Comparison of ENCODE assay signal across 8 cellular contexts in genomic region chr19:18558202-18558555, GRCh38. TPM values are rescaled to one million over a fixed set of nuclear protein-coding genes. Genes with fewer than 3 reads are reported as not detected.
DNase-seq lines count a peak whose midpoint lies in the region; ATAC-seq and TF ChIP-seq lines count a peak whose summit lies in the region.

No MANE protein-coding gene starts in this region.

- H3K4me3 Mint-ChIP-seq in activated T-cell treated with anti-CD3 and anti-CD28 coated beads, Interleukin-2, amount 50 U/mL, for 24 hours = peak overlapping the region; percentile 85
- peak overlapping the region; percentile 90 for H3K4me3 Mint-ChIP-seq in activated naive CD8-positive, alpha-beta T cell treated with anti-CD3 and anti-CD28 coated beads, Interleukin-2, amount 50 U/mL, for 24 hours

- no peak for ATAC-seq in activated naive CD8-positive, alpha-beta T cell treated with anti-CD3 and anti-CD28 coated beads, Interleukin-2, amount 50 U/mL, for 24 hours
- ATAC-seq in left colon (peak; percentile 16), thoracic aorta (ENCODE audit: insufficient number of reproducible peaks, low FRiP score, low read depth) (no peak), HG02678 (IDR thresholded peaks at IDR 0.05; ENCODE audit: unreplicated experiment) (no peak), GM19351 (IDR thresholded peaks at IDR 0.05; ENCODE audit: unreplicated experiment) (no peak)

- peak overlapping the region; percentile 91 for H3K4me3 ChIP-seq in thoracic aorta

- TF ChIP-seq CTCF in thoracic aorta (IDR thresholded peaks at IDR 0.05) = no peak

- peaks cover 22% of the 10 kb centered on the region for H3K4me1 Mint-ChIP-seq in activated T-cell treated with anti-CD3 and anti-CD28 coated beads, Interleukin-2, amount 50 U/mL, for 24 hours (ENCODE audit: low read depth)
- peaks cover 25% of the 10 kb centered on the region for H3K4me1 Mint-ChIP-seq in activated naive CD8-positive, alpha-beta T cell treated with anti-CD3 and anti-CD28 coated beads, Interleukin-2, amount 50 U/mL, for 24 hours

- peak overlapping the region; percentile 97 for H3K27ac Mint-ChIP-seq in activated T-cell treated with anti-CD3 and anti-CD28 coated beads, Interleukin-2, amount 50 U/mL, for 24 hours
- peak overlapping the region; percentile 94 for H3K27ac Mint-ChIP-seq in activated naive CD8-positive, alpha-beta T cell treated with anti-CD3 and anti-CD28 coated beads, Interleukin-2, amount 50 U/mL, for 24 hours

- DNase-seq in activated T-cell treated with anti-CD3 and anti-CD28 coated beads, Interleukin-2, amount 50 U/mL, for 24 hours = no peak
- DNase-seq in activated T-cell treated with anti-CD3 and anti-CD28 coated beads for 4 hours (no peak), left colon (no peak), thoracic aorta (ENCODE audit: low spot score) (no peak), NCI-H2196 treated with DMSO at 0.1 percent for 48 hours (lab: John Stamatoyannopoulos, UW; ENCODE audit: unreplicated experiment) (no peak)
- DNase-seq in activated naive CD8-positive, alpha-beta T cell treated with anti-CD3 and anti-CD28 coated beads, Interleukin-2, amount 50 U/mL, for 24 hours = no peak

- intact Hi-C loops in left colon (cut with DNase I, micrococcal nuclease) = no loop called here

- no peaks in the 10 kb centered on the region for H3K36me3 ChIP-seq in thoracic aorta

- H3K9me3 Mint-ChIP-seq in activated T-cell treated with anti-CD3 and anti-CD28 coated beads, Interleukin-2, amount 50 U/mL, for 24 hours = no peaks in the 10 kb centered on the region
- H3K9me3 Mint-ChIP-seq in activated naive CD8-positive, alpha-beta T cell treated with anti-CD3 and anti-CD28 coated beads, Interleukin-2, amount 50 U/mL, for 24 hours = no peaks in the 10 kb centered on the region

- H3K27ac ChIP-seq in thoracic aorta = peak overlapping the region; percentile 98 to 99

- no peaks in the 10 kb centered on the region for H3K27me3 Mint-ChIP-seq in activated T-cell treated with anti-CD3 and anti-CD28 coated beads, Interleukin-2, amount 50 U/mL, for 24 hours
- H3K27me3 Mint-ChIP-seq in activated naive CD8-positive, alpha-beta T cell treated with anti-CD3 and anti-CD28 coated beads, Interleukin-2, amount 50 U/mL, for 24 hours = peaks cover 2% of the 10 kb centered on the region

- no peaks in the 10 kb centered on the region for H3K27me3 ChIP-seq in thoracic aorta (replicated peaks; ENCODE audit: insufficient read depth)

- no peaks in the 10 kb centered on the region for H3K9me3 ChIP-seq in thoracic aorta

- peaks cover 20 to 50% of the 10 kb centered on the region in 2 donors for H3K4me1 ChIP-seq in thoracic aorta (ENCODE audit: control insufficient read depth in 1 of 2, low read depth in 2 of 2)

- H3K36me3 Mint-ChIP-seq in activated T-cell treated with anti-CD3 and anti-CD28 coated beads, Interleukin-2, amount 50 U/mL, for 24 hours (ENCODE audit: low read depth) = peaks cover 46% of the 10 kb centered on the region
- peaks cover 15% of the 10 kb centered on the region for H3K36me3 Mint-ChIP-seq in activated naive CD8-positive, alpha-beta T cell treated with anti-CD3 and anti-CD28 coated beads, Interleukin-2, amount 50 U/mL, for 24 hours (ENCODE audit: low read depth)

RNA-seq across cellular contexts. Expression of gene KXD1, which starts 0.5 kb away (rescaled TPM):
- total RNA-seq in left colon (10 to 100 TPM; 63.7 to 72.4 TPM), thoracic aorta (100 to 1,000 TPM in 1 of 2 donors, 10 to 100 TPM in 1; 99.6 to 174 TPM)

RNA-seq across cellular contexts. Expression of gene UBA52, which starts 13.5 kb away (rescaled TPM):
- 100 to 1,000 TPM; 798 to 822 TPM for total RNA-seq in left colon
- total RNA-seq in thoracic aorta = 100 to 1,000 TPM; 306 to 438 TPM

RNA-seq across cellular contexts. Expression of gene FKBP8, which starts 14.8 kb away (rescaled TPM):
- total RNA-seq in left colon (100 to 1,000 TPM; 174 to 197 TPM), thoracic aorta (100 to 1,000 TPM; 237 to 446 TPM)

RNA-seq across cellular contexts. Expression of gene REX1BD, which starts 30.4 kb away (rescaled TPM):
- total RNA-seq in left colon = 10 to 100 TPM; 49.2 to 53.4 TPM
- total RNA-seq in thoracic aorta = 10 to 100 TPM; 36.3 to 66.6 TPM

RNA-seq across cellular contexts. Expression of gene ELL, which starts 36.3 kb away (rescaled TPM):
- total RNA-seq in left colon (10 to 100 TPM; 18.1 to 19.1 TPM), thoracic aorta (10 to 100 TPM; 28.3 to 35.0 TPM)
